ENCODE assay signal across 12 cellular contexts in the genomic region with DNA sequence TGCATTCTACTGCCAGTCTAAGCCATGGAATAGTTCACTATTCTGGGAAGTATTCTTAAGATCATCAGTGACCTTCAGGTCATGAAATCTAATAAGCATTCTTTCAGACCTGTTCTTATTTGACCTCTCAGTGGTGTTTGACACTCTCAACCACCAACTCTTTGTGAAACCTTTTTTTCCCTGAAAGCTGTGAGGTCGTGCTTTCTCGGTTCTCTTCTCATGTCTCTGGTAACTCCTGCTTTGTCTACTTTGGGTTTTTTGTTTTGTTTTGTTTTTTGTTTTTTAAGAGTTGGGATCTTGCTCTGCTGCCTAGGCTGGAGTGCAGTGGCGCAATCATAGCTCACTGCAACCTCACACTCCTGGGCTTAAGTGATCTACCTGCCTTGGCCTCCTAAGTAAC. TPM values are rescaled to one million over a fixed set of nuclear protein-coding genes. Genes with fewer than 3 reads are reported as not detected.
DNase-seq lines count a peak whose midpoint lies in the region; ATAC-seq and TF ChIP-seq lines count a peak whose summit lies in the region.
"Had no signal": no experiment of that assay in that cellular context is flagged by ENCODE, and none has a peak within 500 bp of the region (broad histone marks: within the 10 kb centered on the region; RNA-seq: fewer than 3 reads in every experiment).

No MANE protein-coding gene starts in this region.

- peaks cover 52% of the 10 kb centered on the region for H3K4me1 Mint-ChIP-seq in activated CD8-positive, alpha-beta T cell treated with anti-CD3 and anti-CD28 coated beads for 36 hours (ENCODE audit: low read depth)
- peaks cover 20% of the 10 kb centered on the region for H3K4me1 Mint-ChIP-seq in activated CD8-positive, alpha-beta T cell treated with anti-CD3 and anti-CD28 coated beads, Interleukin-2, amount 10 ng/mL, durations not matched to agents 7 days and 5 days (ENCODE audit: low read depth)
- peaks cover 36 to 37% of the 10 kb centered on the region in 2 experiments for H3K4me1 Mint-ChIP-seq in H9

- H3K56ac ChIP-seq in H9 (ENCODE audit: insufficient read length, low read depth, low read length): no peak overlapping the region

- DNase-seq in activated CD8-positive, alpha-beta T cell treated with anti-CD3 and anti-CD28 coated beads for 36 hours: peak; percentile 28
- no peak for DNase-seq in activated CD8-positive, alpha-beta T cell treated with anti-CD3 and anti-CD28 coated beads, Interleukin-2, amount 10 ng/mL, durations not matched to agents 7 days and 5 days
- DNase-seq in H9 (no peak), H4 (ENCODE audit: low spot score) (no peak), heart right ventricle (no peak), SW 1271 (lab: John Stamatoyannopoulos, UW) (no peak)
- no peak for DNase-seq in stimulated activated naive CD8-positive, alpha-beta T cell treated with anti-CD3 and anti-CD28 coated beads, Interleukin-15, Interleukin-2, amounts not matched to agents 100 U/mL and 50 U/mL, for 24 hours
- DNase-seq: stimulated activated CD4-positive, alpha-beta T cell treated with anti-CD3 and anti-CD28 coated beads, Interleukin-4, amount 100 ng/mL, for 4 hours; T-helper 2 cell had no signal

- H3K27ac ChIP-seq in H9 (ENCODE audit: insufficient read length, low read depth, low read length) (no peak overlapping the region), heart right ventricle (no peak overlapping the region)
- H3K27ac ChIP-seq: tibial nerve had no signal

- intact Hi-C loops in activated CD8-positive, alpha-beta T cell treated with anti-CD3 and anti-CD28 coated beads for 36 hours (cut with micrococcal nuclease): no loop called here
- intact Hi-C loops in heart right ventricle (cut with DNase I): loop anchor here in 1 of 10 donors (10.0 kb wide), 1 partner anchor 128 kb away; no protein-coding TSS in a partner anchor

- no peaks in the 10 kb centered on the region for H3K4me1 ChIP-seq in H9 (ENCODE audit: insufficient read depth, low read length)
- peaks cover 0 to 34% (median 15%) of the 10 kb centered on the region in 9 donors for H3K4me1 ChIP-seq in heart right ventricle

- H3K79me2 ChIP-seq in H9 (ENCODE audit: insufficient read depth, low read length): peaks cover 24% of the 10 kb centered on the region; the same call in 1 of the 2 replicates

- peaks cover 5% of the 10 kb centered on the region for H3K79me1 ChIP-seq in H9 (ENCODE audit: insufficient read depth, low read depth, low read length, poor library complexity, severe bottlenecking)

- peak overlapping the region; percentile 36 for H3K27ac Mint-ChIP-seq in activated CD8-positive, alpha-beta T cell treated with anti-CD3 and anti-CD28 coated beads for 36 hours
- H3K27ac Mint-ChIP-seq in activated CD8-positive, alpha-beta T cell treated with anti-CD3 and anti-CD28 coated beads, Interleukin-2, amount 10 ng/mL, durations not matched to agents 7 days and 5 days: no peak overlapping the region
- no peak overlapping the region; a peak in 2 of 7 replicates for H3K27ac Mint-ChIP-seq in H9

- H3K36me3 Mint-ChIP-seq in activated CD8-positive, alpha-beta T cell treated with anti-CD3 and anti-CD28 coated beads for 36 hours (ENCODE audit: low read depth): no peaks in the 10 kb centered on the region
- no peaks in the 10 kb centered on the region for H3K36me3 Mint-ChIP-seq in activated CD8-positive, alpha-beta T cell treated with anti-CD3 and anti-CD28 coated beads, Interleukin-2, amount 10 ng/mL, durations not matched to agents 7 days and 5 days (ENCODE audit: low read depth)
- H3K36me3 Mint-ChIP-seq in H9 (ENCODE audit: insufficient read depth in 1 of 3, low read depth in 3 of 3): no peaks in the 10 kb centered on the region

- no peaks in the 10 kb centered on the region for H3K27me3 Mint-ChIP-seq in activated CD8-positive, alpha-beta T cell treated with anti-CD3 and anti-CD28 coated beads for 36 hours
- no peaks in the 10 kb centered on the region for H3K27me3 Mint-ChIP-seq in activated CD8-positive, alpha-beta T cell treated with anti-CD3 and anti-CD28 coated beads, Interleukin-2, amount 10 ng/mL, durations not matched to agents 7 days and 5 days (ENCODE audit: low read depth)
- no peaks in the 10 kb centered on the region for H3K27me3 Mint-ChIP-seq in H9 (ENCODE audit: low read depth)

- H3K23me2 ChIP-seq in H9 (ENCODE audit: insufficient read length, low read depth, low read length, poor library complexity, severe bottlenecking): no peaks in the 10 kb centered on the region

- peak overlapping the region; percentile 88 for H3K23ac ChIP-seq in H9 (ENCODE audit: insufficient read length, low read depth, low read length)

- H3K9ac ChIP-seq in H9 (ENCODE audit: extremely low read depth, insufficient read length, low read length): no peak overlapping the region

- no peak overlapping the region for H4K5ac ChIP-seq in H9 (ENCODE audit: insufficient read length, low read depth, low read length)

- no peak overlapping the region for H3K18ac ChIP-seq in H9 (ENCODE audit: insufficient read length, low read depth, low read length)

- H2BK15ac ChIP-seq in H9 (ENCODE audit: low read depth, low read length): no peak overlapping the region

- H2AFZ ChIP-seq in H9 (ENCODE audit: low read length): no peak overlapping the region

- H3K14ac ChIP-seq in H9 (ENCODE audit: insufficient read depth, low read length): no peak overlapping the region

- peak; percentile 76 for ATAC-seq in activated CD8-positive, alpha-beta T cell treated with anti-CD3 and anti-CD28 coated beads for 36 hours
- no peak for ATAC-seq in activated CD8-positive, alpha-beta T cell treated with anti-CD3 and anti-CD28 coated beads, Interleukin-2, amount 10 ng/mL, durations not matched to agents 7 days and 5 days
- ATAC-seq in HG03442 (IDR thresholded peaks at IDR 0.05; ENCODE audit: unreplicated experiment): peak; percentile 87
- ATAC-seq in stimulated activated naive CD8-positive, alpha-beta T cell treated with anti-CD3 and anti-CD28 coated beads, Interleukin-15, Interleukin-2, amounts not matched to agents 100 U/mL and 50 U/mL, for 24 hours: peak; percentile 32
- ATAC-seq in heart right ventricle: no peak

- H3K27me3 ChIP-seq in H9 (ENCODE audit: insufficient read depth, low read length) (no peaks in the 10 kb centered on the region), heart right ventricle (no peaks in the 10 kb centered on the region)
- H3K27me3 ChIP-seq: tibial nerve had no signal

- no peak overlapping the region for H4K91ac ChIP-seq in H9 (ENCODE audit: insufficient read length, low read depth, low read length)

- no peaks in the 10 kb centered on the region for H3K36me3 ChIP-seq in heart right ventricle
- H3K36me3 ChIP-seq: HAP-1, tibial nerve had no signal

- H2BK12ac ChIP-seq in H9 (ENCODE audit: insufficient read length, low read depth, low read length): no peak overlapping the region

- POLR2A ChIA-PET in activated CD8-positive, alpha-beta T cell treated with anti-CD3 and anti-CD28 coated beads for 36 hours (lab: Charles Lee): interaction anchor here (0.7 to 1.2 kb wide), 2 partner anchors 9 to 15 kb away, joined by 3 read pairs; no protein-coding TSS in a partner anchor
- POLR2A ChIA-PET in activated CD8-positive, alpha-beta T cell treated with anti-CD3 and anti-CD28 coated beads, Interleukin-2, amount 10 ng/mL, durations not matched to agents 7 days and 5 days (lab: Charles Lee): interaction anchor here (0.7 kb wide), 1 partner anchor 230 kb away, joined by 4 read pairs; no protein-coding TSS in a partner anchor

- H3K9me3 ChIP-seq in H9 (ENCODE audit: control insufficient read depth, low read depth, low read length) (no peaks in the 10 kb centered on the region), heart right ventricle (no peaks in the 10 kb centered on the region)
- H3K9me3 ChIP-seq: HAP-1, tibial nerve had no signal

- no peak overlapping the region for H2BK20ac ChIP-seq in H9 (ENCODE audit: low read depth, low read length, poor library complexity, severe bottlenecking)

- no peak overlapping the region for H3K4me2 ChIP-seq in H9 (ENCODE audit: insufficient read depth, insufficient read length, low read length)

- WGBS in H9 (ENCODE audit: extremely low coverage, insufficient read length, low lambda C conversion rate): no CpG with 5 or more reads among the region's 3 CpGs
- WGBS in heart right ventricle, 2 donors: 93 to 97% methylated on average over 3 of the region's 3 CpGs

- H3K9me3 Mint-ChIP-seq in activated CD8-positive, alpha-beta T cell treated with anti-CD3 and anti-CD28 coated beads for 36 hours: no peaks in the 10 kb centered on the region
- H3K9me3 Mint-ChIP-seq in activated CD8-positive, alpha-beta T cell treated with anti-CD3 and anti-CD28 coated beads, Interleukin-2, amount 10 ng/mL, durations not matched to agents 7 days and 5 days (ENCODE audit: insufficient read depth): no peaks in the 10 kb centered on the region
- H3K9me3 Mint-ChIP-seq in H9: no peaks in the 10 kb centered on the region

- H2BK5ac ChIP-seq in H9 (ENCODE audit: insufficient read length, low read length): no peak overlapping the region

- no peak overlapping the region for H4K8ac ChIP-seq in H9 (replicated peaks; ENCODE audit: insufficient read length, low read depth, low read length)

- no peak for TF ChIP-seq CTCF in activated CD8-positive, alpha-beta T cell treated with anti-CD3 and anti-CD28 coated beads for 36 hours (IDR thresholded peaks at IDR 0.05)
- TF ChIP-seq CTCF in H9 (conservative IDR thresholded peaks at IDR 0.05): no peak
- TF ChIP-seq CTCF in heart right ventricle (IDR thresholded peaks at IDR 0.05): no peak

- no peaks in the 10 kb centered on the region for H4K20me1 ChIP-seq in H9 (ENCODE audit: control insufficient read depth, insufficient read depth, insufficient read length)

- H2AK5ac ChIP-seq in H9 (ENCODE audit: insufficient read length, low read length): no peak overlapping the region

- CTCF ChIA-PET in activated CD8-positive, alpha-beta T cell treated with anti-CD3 and anti-CD28 coated beads for 36 hours (lab: Charles Lee): interaction anchor here (0.7 kb wide), 1 partner anchor 9 kb away, joined by 3 read pairs; no protein-coding TSS in a partner anchor
- CTCF ChIA-PET in activated CD8-positive, alpha-beta T cell treated with anti-CD3 and anti-CD28 coated beads, Interleukin-2, amount 10 ng/mL, durations not matched to agents 7 days and 5 days (lab: Charles Lee): interaction anchor here (0.6 to 1.3 kb wide), 4 partner anchors 9 to 236 kb away, joined by 3 to 6 read pairs (median 3); no protein-coding TSS in a partner anchor

- no peak overlapping the region for H3K4me3 ChIP-seq in heart right ventricle
- H3K4me3 ChIP-seq: HAP-1, tibial nerve had no signal

- H3K4ac ChIP-seq in H9 (ENCODE audit: low read depth, low read length): no peak overlapping the region

- H3T11ph ChIP-seq in H9 (ENCODE audit: low read length): no peak overlapping the region

- no peak overlapping the region for H2BK120ac ChIP-seq in H9 (ENCODE audit: low read depth, low read length, poor library complexity, severe bottlenecking)

- no peak overlapping the region for H3K4me3 Mint-ChIP-seq in activated CD8-positive, alpha-beta T cell treated with anti-CD3 and anti-CD28 coated beads for 36 hours
- H3K4me3 Mint-ChIP-seq in activated CD8-positive, alpha-beta T cell treated with anti-CD3 and anti-CD28 coated beads, Interleukin-2, amount 10 ng/mL, durations not matched to agents 7 days and 5 days: no peak overlapping the region
- no peak overlapping the region for H3K4me3 Mint-ChIP-seq in H9

RNA-seq across cellular contexts. Expression of a gene that starts 56.3 kb away (rescaled TPM):
- 10 to 100 TPM; 23.6 to 24.2 TPM for total RNA-seq in activated CD8-positive, alpha-beta T cell treated with anti-CD3 and anti-CD28 coated beads for 36 hours
- 10 to 100 TPM; 22.7 to 23.3 TPM for total RNA-seq in activated CD8-positive, alpha-beta T cell treated with anti-CD3 and anti-CD28 coated beads, Interleukin-2, amount 10 ng/mL, durations not matched to agents 7 days and 5 days
- total RNA-seq in H9 (2021) (54.8 and 62.5 TPM in 2 replicates), heart right ventricle (10 to 100 TPM in 6 of 10 donors, 1 to 10 TPM in 4; 6.2 to 13.9 (median 10.4) TPM)
- 2.2 and 3.3 TPM in 2 replicates for total RNA-seq in H4 (2014; rRNA removed; shearing (Covaris generic))
- 1 to 10 TPM; 1.3 to 2.0 TPM for polyA plus RNA-seq in heart right ventricle

Comparison
In these comparisons a context has a peak if more than half of its experiments do, and no peak if none do; other contexts are left out.
1. ATAC-seq: peak in activated CD8-positive, alpha-beta T cell treated with anti-CD3 and anti-CD28 coated beads for 36 hours (single experiment), HG03442 (single experiment) and stimulated activated naive CD8-positive, alpha-beta T cell treated with anti-CD3 and anti-CD28 coated beads, Interleukin-15, Interleukin-2, amounts not matched to agents 100 U/mL and 50 U/mL, for 24 hours (single experiment); none in activated CD8-positive, alpha-beta T cell treated with anti-CD3 and anti-CD28 coated beads, Interleukin-2, amount 10 ng/mL, durations not matched to agents 7 days and 5 days (single experiment) and heart right ventricle (0 of 8).